ENCODE assay signal across 18 cellular contexts in the genomic region with DNA sequence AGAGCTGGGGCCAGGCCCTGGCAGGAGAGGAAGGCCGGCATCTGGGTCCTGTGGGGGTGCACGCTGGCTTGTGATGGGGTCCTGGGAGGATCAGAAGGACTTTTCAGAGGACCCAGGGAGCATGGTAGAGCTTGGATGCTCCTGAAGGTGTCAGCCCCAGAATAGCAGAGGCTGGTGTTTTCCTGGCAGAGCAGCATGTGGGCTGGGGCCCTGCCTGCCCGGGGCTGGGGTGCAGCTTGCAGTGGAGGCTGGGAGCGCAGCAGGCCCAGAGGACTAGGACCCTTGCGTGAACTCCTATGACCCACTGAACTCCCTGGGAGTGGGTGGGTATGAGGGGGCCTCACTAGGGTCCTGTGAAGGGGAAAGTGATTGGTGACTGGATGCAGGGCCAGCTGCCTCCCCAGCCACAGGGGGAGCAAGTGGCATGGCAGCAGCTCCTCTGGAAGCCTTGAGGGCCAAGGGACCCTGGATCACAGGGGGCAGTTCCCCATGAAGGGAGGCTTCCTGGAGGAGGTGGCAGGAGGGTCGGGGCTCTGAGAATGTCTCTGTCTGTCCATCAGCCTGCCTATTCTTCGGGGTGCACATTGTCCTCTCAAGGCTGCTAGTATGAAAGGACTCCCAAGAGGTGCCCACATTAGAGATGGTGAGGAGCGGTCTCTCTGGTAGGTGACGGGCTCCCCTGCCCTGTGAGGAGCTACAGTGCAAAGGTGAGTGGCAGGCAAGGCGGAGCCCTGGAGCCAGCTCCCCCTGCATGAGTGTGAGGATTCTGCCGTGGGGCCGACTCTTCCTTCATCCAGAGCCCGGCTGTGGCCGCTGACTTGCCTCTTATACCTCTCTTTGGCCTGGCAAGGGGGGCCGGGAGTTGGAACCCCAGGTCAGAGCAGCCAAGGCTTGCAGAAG.
DNase-seq lines count a peak whose midpoint lies in the region; ATAC-seq and TF ChIP-seq lines count a peak whose summit lies in the region.
"Had no signal": no experiment of that assay in that cellular context is flagged by ENCODE, and none has a peak within 500 bp of the region (broad histone marks: within the 10 kb centered on the region; RNA-seq: fewer than 3 reads in every experiment).

No MANE protein-coding gene starts in this region.

- H3K27me3 ChIP-seq in RWPE2 (ENCODE audit: insufficient read depth, poor library complexity, severe bottlenecking) (no peaks in the 10 kb centered on the region), mesenchymal stem cell (ENCODE audit: control insufficient read depth in 1 of 2, insufficient read depth in 1 of 2, low read length in 2 of 2) (peaks cover 15 to 77% of the 10 kb centered on the region in 2 experiments), sigmoid colon (no peaks in the 10 kb centered on the region), prostate gland (replicated peaks; ENCODE audit: insufficient read depth) (no peaks in the 10 kb centered on the region), lower lobe of right lung (ENCODE audit: low read depth) (no peaks in the 10 kb centered on the region), PC-3 (ENCODE audit: low read length) (no peaks in the 10 kb centered on the region)
- H3K27me3 ChIP-seq: BE2C, MG63 had no signal

- no peak overlapping the region for H3K4me3 ChIP-seq in RWPE2 (ENCODE audit: severe bottlenecking)
- H3K4me3 ChIP-seq in mesenchymal stem cell (ENCODE audit: insufficient read depth in 1 of 2, low read depth in 1 of 2, low read length in 2 of 2): no peak overlapping the region
- H3K4me3 ChIP-seq in sigmoid colon: no peak overlapping the region
- no peak overlapping the region for H3K4me3 ChIP-seq in prostate gland
- H3K4me3 ChIP-seq in lower lobe of right lung: no peak overlapping the region
- H3K4me3 ChIP-seq in PC-3 (ENCODE audit: low read length): no peak overlapping the region
- H3K4me3 ChIP-seq: MG63 had no signal

- no peak overlapping the region for H3K27ac Mint-ChIP-seq in CD14-positive monocyte
- H3K27ac Mint-ChIP-seq: CD8-positive, alpha-beta T cell; HFFc6 had no signal

- H3K4me2 ChIP-seq in mesenchymal stem cell (ENCODE audit: low read length, poor library complexity, severe bottlenecking) (no peak overlapping the region), PC-3 (ENCODE audit: low read length) (no peak overlapping the region)

- H2BK12ac ChIP-seq in mesenchymal stem cell (ENCODE audit: low read length in 2 of 2): peak overlapping the region; percentile 25 to 45

- POLR2A ChIA-PET in PC-3 (lab: Charles Lee; ENCODE audit: unreplicated experiment): no interaction called here

- TF ChIP-seq POLR2A in sigmoid colon (IDR thresholded peaks at IDR 0.05) (no peak), prostate gland (IDR thresholded peaks at IDR 0.05) (no peak)

- H4K20me1 ChIP-seq in PC-3 (ENCODE audit: low read length): no peaks in the 10 kb centered on the region

- no peaks in the 10 kb centered on the region for H3K79me1 ChIP-seq in mesenchymal stem cell (replicated peaks; ENCODE audit: low read length, poor library complexity, severe bottlenecking)

- H2AK5ac ChIP-seq in mesenchymal stem cell (ENCODE audit: low read length, severe bottlenecking): no peak overlapping the region

- no peaks in the 10 kb centered on the region for H3F3A ChIP-seq in PC-3 (ENCODE audit: low read length, unreplicated experiment)

- DNase-seq in CD14-positive monocyte (ENCODE audit: low spot score) (peak; percentile 10), RWPE2 (ENCODE audit: low spot score) (peak; percentile 25), mesenchymal stem cell (no peak), sigmoid colon (peak; percentile 62), prostate gland (ENCODE audit: low spot score) (no peak), lower lobe of right lung (no peak), SIG-M5 treated with dmso at 0.1 percent for 504 hours (lab: John Stamatoyannopoulos, UW; ENCODE audit: unreplicated experiment) (no peak), PC-3 (no peak)
- DNase-seq: BE2C; CD8-positive, alpha-beta T cell; HFFc6; MG63; NCI-H1092 treated with DMSO at 0.1 percent for 48 hours; NCI-H1694; NCI-H2107; NCI-H226; NCI-H526; NK-92 treated with Interleukin-12 subunit alpha and Interleukin-12 subunit beta, amount 100 ng/mL, for 24 hours had no signal

- intact Hi-C loops in CD14-positive monocyte (cut with micrococcal nuclease): no loop called here
- intact Hi-C loops in sigmoid colon (cut with DNase I): no loop called here
- intact Hi-C loops in prostate gland (cut with DNase I): no loop called here
- intact Hi-C loops in lower lobe of right lung (cut with DNase I): no loop called here
- intact Hi-C loops in PC-3 (cut with micrococcal nuclease): no loop called here

- H2BK5ac ChIP-seq in mesenchymal stem cell (ENCODE audit: low read depth, low read length, poor library complexity, severe bottlenecking): no peak overlapping the region

- CTCF ChIA-PET in PC-3 (lab: Charles Lee): no interaction called here

- no peak overlapping the region for H2BK120ac ChIP-seq in mesenchymal stem cell (ENCODE audit: low read depth, low read length)

- no peak overlapping the region for H4K8ac ChIP-seq in mesenchymal stem cell (ENCODE audit: low read length)

- WGBS in mesenchymal stem cell: 82% methylated on average over 15 of the region's 15 CpGs
- WGBS in sigmoid colon, 2 donors: 82 to 84% methylated on average over 15 of the region's 15 CpGs
- WGBS in prostate gland: 82% methylated on average over 15 of the region's 15 CpGs

- no peak for TF ChIP-seq EP300 in sigmoid colon (IDR thresholded peaks at IDR 0.05)

- H2BK15ac ChIP-seq in mesenchymal stem cell (ENCODE audit: low read depth, poor library complexity, severe bottlenecking): no peak overlapping the region

- H3K79me2 ChIP-seq in PC-3 (ENCODE audit: low read length): no peaks in the 10 kb centered on the region

- peak overlapping the region in 1 of 2 experiments; percentile 35 for H3K14ac ChIP-seq in mesenchymal stem cell (ENCODE audit: low read length in 2 of 2)

- H3K27ac ChIP-seq in RWPE2 (ENCODE audit: poor library complexity, severe bottlenecking): no peak overlapping the region
- no peak overlapping the region for H3K27ac ChIP-seq in mesenchymal stem cell (ENCODE audit: low read length, poor library complexity, severe bottlenecking)
- peak overlapping the region in 1 of 4 donors; percentile 47 for H3K27ac ChIP-seq in sigmoid colon
- H3K27ac ChIP-seq in prostate gland: no peak overlapping the region
- no peak overlapping the region for H3K27ac ChIP-seq in lower lobe of right lung
- H3K27ac ChIP-seq in PC-3 (ENCODE audit: low read length): no peak overlapping the region

- H4K91ac ChIP-seq in mesenchymal stem cell (ENCODE audit: low read length): no peak overlapping the region

- no peaks in the 10 kb centered on the region for H3K36me3 Mint-ChIP-seq in CD14-positive monocyte
- H3K36me3 Mint-ChIP-seq: CD8-positive, alpha-beta T cell had no signal

- TF ChIP-seq CTCF in CD14-positive monocyte (IDR thresholded peaks at IDR 0.05) (no peak), RWPE2 (IDR thresholded peaks at IDR 0.05; ENCODE audit: poor library complexity, severe bottlenecking) (no peak), sigmoid colon (IDR thresholded peaks at IDR 0.05) (no peak), prostate gland (IDR thresholded peaks at IDR 0.05) (no peak), lower lobe of right lung (IDR thresholded peaks at IDR 0.05) (no peak), PC-3 (conservative IDR thresholded peaks at IDR 0.05; ENCODE audit: low read depth, low read length) (no peak)

- no peaks in the 10 kb centered on the region for H3K36me3 ChIP-seq in RWPE2 (ENCODE audit: low read depth)
- H3K36me3 ChIP-seq in mesenchymal stem cell (ENCODE audit: control insufficient read depth in 1 of 2, insufficient read depth in 2 of 2, low read depth in 1 of 2, low read length in 2 of 2): no peaks in the 10 kb centered on the region
- H3K36me3 ChIP-seq in sigmoid colon: no peaks in the 10 kb centered on the region
- H3K36me3 ChIP-seq in prostate gland: no peaks in the 10 kb centered on the region
- H3K36me3 ChIP-seq in lower lobe of right lung: no peaks in the 10 kb centered on the region
- no peaks in the 10 kb centered on the region for H3K36me3 ChIP-seq in PC-3 (ENCODE audit: low read depth, low read length)
- H3K36me3 ChIP-seq: BE2C, MG63 had no signal

- no peak overlapping the region for H3K4ac ChIP-seq in mesenchymal stem cell (ENCODE audit: low read depth in 1 of 2, low read length in 2 of 2)

- H3K9me3 ChIP-seq in RWPE2 (ENCODE audit: severe bottlenecking) (no peaks in the 10 kb centered on the region), mesenchymal stem cell (ENCODE audit: control insufficient read depth, low read length) (peaks cover 2% of the 10 kb centered on the region), sigmoid colon (no peaks in the 10 kb centered on the region), prostate gland (no peaks in the 10 kb centered on the region), lower lobe of right lung (no peaks in the 10 kb centered on the region), PC-3 (ENCODE audit: low read length) (no peaks in the 10 kb centered on the region)
- H3K9me3 ChIP-seq: BE2C, MG63 had no signal

- no TSS peak for BruUV-seq in PC-3 (replicated peaks; lab: Mats Ljungman, UMichigan)

- H2AFZ ChIP-seq in mesenchymal stem cell (ENCODE audit: low read depth, low read length) (no peak overlapping the region), PC-3 (ENCODE audit: low read length) (no peak overlapping the region)

- H3K18ac ChIP-seq in mesenchymal stem cell (ENCODE audit: low read depth in 1 of 2, low read length in 2 of 2): peak overlapping the region in 1 of 2 experiments; percentile 50

- H3K9ac ChIP-seq in mesenchymal stem cell (ENCODE audit: low read length): no peak overlapping the region
- no peak overlapping the region for H3K9ac ChIP-seq in PC-3 (ENCODE audit: low read length)

- H3K4me3 Mint-ChIP-seq in CD14-positive monocyte: no peak overlapping the region
- H3K4me3 Mint-ChIP-seq: CD8-positive, alpha-beta T cell; HFFc6 had no signal

- peaks cover 0 to 7% (median 6%) of the 10 kb centered on the region in 3 donors for H3K27me3 Mint-ChIP-seq in CD14-positive monocyte (ENCODE audit: low read depth in 3 of 3)

- no peaks in the 10 kb centered on the region for H3K9me2 ChIP-seq in PC-3 (replicated peaks; ENCODE audit: low read length)

- H3K9me3 Mint-ChIP-seq in CD14-positive monocyte: peaks cover 0 to 2% (median 0%) of the 10 kb centered on the region in 7 donors
- H3K9me3 Mint-ChIP-seq: CD8-positive, alpha-beta T cell; HFFc6 had no signal

- H3K4me1 ChIP-seq in RWPE2 (ENCODE audit: insufficient read depth, poor library complexity, severe bottlenecking) (no peaks in the 10 kb centered on the region), mesenchymal stem cell (ENCODE audit: control insufficient read depth, insufficient read depth, low read depth, low read length) (peaks cover 12% of the 10 kb centered on the region), sigmoid colon (peaks cover 0 to 25% (median 21%) of the 10 kb centered on the region in 4 donors), prostate gland (replicated peaks) (peaks cover 11% of the 10 kb centered on the region), lower lobe of right lung (no peaks in the 10 kb centered on the region), PC-3 (ENCODE audit: insufficient read depth, low read length) (no peaks in the 10 kb centered on the region)
- H3K4me1 ChIP-seq: BE2C had no signal

- no peak overlapping the region for H3K23ac ChIP-seq in mesenchymal stem cell (ENCODE audit: low read length in 2 of 2)

- H3K4me1 Mint-ChIP-seq in CD14-positive monocyte: no peaks in the 10 kb centered on the region

- no peak for ATAC-seq in RWPE2 (ENCODE audit: low read depth)
- no peak for ATAC-seq in lower lobe of right lung
- ATAC-seq in PC-3: no peak
- ATAC-seq: CD8-positive, alpha-beta T cell had no signal

Comparison
In these comparisons a context has a peak if more than half of its experiments do, and no peak if none do; other contexts are left out.
1. DNase-seq: peak in CD14-positive monocyte (single experiment), RWPE2 (single experiment) and sigmoid colon (single experiment); none in mesenchymal stem cell (single experiment), prostate gland (single experiment), lower lobe of right lung (single experiment), SIG-M5 treated with dmso at 0.1 percent for 504 hours (single experiment) and PC-3 (single experiment).